26 cellular contexts compared by ENCODE assay signal in the genomic region with DNA sequence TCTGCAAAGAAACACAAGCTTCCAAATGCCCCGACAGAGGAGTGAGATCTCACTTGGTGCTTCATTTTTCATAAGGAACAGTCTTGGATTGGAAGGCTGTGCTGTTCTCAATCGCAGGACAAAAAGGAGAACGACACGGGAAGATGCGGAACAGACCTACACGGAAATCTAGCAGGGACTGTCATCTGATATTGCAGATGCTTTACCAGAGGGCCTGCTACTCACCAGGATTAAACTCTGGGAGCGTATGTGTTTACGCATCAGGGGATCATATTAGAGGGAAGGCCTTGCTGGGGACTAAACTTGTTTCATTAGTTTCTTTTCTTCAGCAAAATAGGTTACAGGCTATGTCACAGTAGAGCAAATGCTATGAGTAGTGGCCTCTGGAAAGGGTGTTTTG.
"Had no signal": no experiment of that assay in that cellular context is flagged by ENCODE, and none has a peak within 500 bp of the region (broad histone marks: within the 10 kb centered on the region; RNA-seq: fewer than 3 reads in every experiment).

No MANE protein-coding gene starts in this region.

- DNase-seq: activated CD4-positive, alpha-beta T cell treated with anti-CD3 and anti-CD28 coated beads for 48 hours; activated CD4-positive, alpha-beta T cell treated with anti-CD3 and anti-CD28 coated beads, Interleukin-2, amount 50 U/mL, for 4 hours; activated CD4-positive, CD25-positive, alpha-beta regulatory T cell treated with anti-CD3 and anti-CD28 coated beads, Interleukin-2, amount 50 U/mL, for 72 hours; activated CD8-positive, alpha-beta memory T cell treated with anti-CD3 and anti-CD28 coated beads, Interleukin-2, amount 10 ng/mL, durations not matched to agents 7 days and 5 days; activated CD8-positive, alpha-beta T cell treated with anti-CD3 and anti-CD28 coated beads, Interleukin-2, amount 10 ng/mL, durations not matched to agents 7 days and 5 days; activated effector memory CD4-positive, alpha-beta T cell treated with anti-CD3 and anti-CD28 coated beads, Interleukin-2, amount 50 U/mL, for 16 hours; activated naive CD4-positive, alpha-beta T cell treated with Interleukin-2 at 50 U/mL for 16 hours; activated naive CD8-positive, alpha-beta T cell treated with anti-CD3 and anti-CD28 coated beads, Interleukin-2, amount 50 U/mL, for 24 hours; activated T-cell treated with anti-CD3 and anti-CD28 coated beads, Interleukin-2, amount 50 U/mL, for 4 hours; amniotic stem cell; body of pancreas; KG1; NCI-H1048; NCI-H146; NCI-H187 treated with DMSO at 0.1 percent for 48 hours; NCI-H2107; NCI-H510A treated with DMSO at 0.1 percent for 48 hours; NCI-H748 treated with DMSO at 0.1 percent for 48 hours; Right ventricle myocardium superior; SJCRH30 had no signal

- H3K27ac Mint-ChIP-seq: activated CD8-positive, alpha-beta memory T cell treated with anti-CD3 and anti-CD28 coated beads, Interleukin-2, amount 10 ng/mL, durations not matched to agents 7 days and 5 days; activated CD8-positive, alpha-beta T cell treated with anti-CD3 and anti-CD28 coated beads, Interleukin-2, amount 10 ng/mL, durations not matched to agents 7 days and 5 days; activated naive CD4-positive, alpha-beta T cell treated with anti-CD3 and anti-CD28 coated beads, Interleukin-2, amount 50 U/mL, for 72 hours; activated naive CD8-positive, alpha-beta T cell treated with anti-CD3 and anti-CD28 coated beads, Interleukin-2, amount 50 U/mL, for 24 hours; IgD-negative memory B cell; T-helper 1 cell treated with Interleukin-12 subunit alpha and Interleukin-12 subunit beta and Interleukin-4 antibody, amounts not matched to agents 30 μg/mL and 1 μg/mL, for 36 hours; WTC11 had no signal

- H3K36me3 Mint-ChIP-seq: activated CD8-positive, alpha-beta memory T cell treated with anti-CD3 and anti-CD28 coated beads, Interleukin-2, amount 10 ng/mL, durations not matched to agents 7 days and 5 days; activated naive CD4-positive, alpha-beta T cell treated with anti-CD3 and anti-CD28 coated beads, Interleukin-2, amount 50 U/mL, for 72 hours; IgD-negative memory B cell had no signal

- H3K4me3 Mint-ChIP-seq: activated CD8-positive, alpha-beta memory T cell treated with anti-CD3 and anti-CD28 coated beads, Interleukin-2, amount 10 ng/mL, durations not matched to agents 7 days and 5 days; activated CD8-positive, alpha-beta T cell treated with anti-CD3 and anti-CD28 coated beads, Interleukin-2, amount 10 ng/mL, durations not matched to agents 7 days and 5 days; activated naive CD8-positive, alpha-beta T cell treated with anti-CD3 and anti-CD28 coated beads, Interleukin-2, amount 50 U/mL, for 24 hours; activated T-cell treated with anti-CD3 and anti-CD28 coated beads, Interleukin-2, amount 50 U/mL, for 4 hours; IgD-negative memory B cell; T-helper 1 cell treated with Interleukin-12 subunit alpha and Interleukin-12 subunit beta and Interleukin-4 antibody, amounts not matched to agents 30 μg/mL and 1 μg/mL, for 36 hours; WTC11 had no signal

- H3K4me1 ChIP-seq: ascending aorta, SJCRH30 had no signal

- H3K9me3 ChIP-seq: ascending aorta, body of pancreas, SJCRH30 had no signal

- H3K4me3 ChIP-seq: ascending aorta, body of pancreas, SJCRH30 had no signal

- H3K27ac ChIP-seq: ascending aorta, body of pancreas, RWPE1, SJCRH30 had no signal

- H3K36me3 ChIP-seq: ascending aorta, SJCRH30 had no signal

- H3K9me3 Mint-ChIP-seq: activated naive CD4-positive, alpha-beta T cell treated with anti-CD3 and anti-CD28 coated beads, Interleukin-2, amount 50 U/mL, for 72 hours; activated naive CD8-positive, alpha-beta T cell treated with anti-CD3 and anti-CD28 coated beads, Interleukin-2, amount 50 U/mL, for 24 hours; activated T-cell treated with anti-CD3 and anti-CD28 coated beads, Interleukin-2, amount 50 U/mL, for 4 hours; T-helper 1 cell treated with Interleukin-12 subunit alpha and Interleukin-12 subunit beta and Interleukin-4 antibody, amounts not matched to agents 30 μg/mL and 1 μg/mL, for 36 hours had no signal

- H3K4me1 Mint-ChIP-seq: activated CD8-positive, alpha-beta memory T cell treated with anti-CD3 and anti-CD28 coated beads, Interleukin-2, amount 10 ng/mL, durations not matched to agents 7 days and 5 days; activated naive CD8-positive, alpha-beta T cell treated with anti-CD3 and anti-CD28 coated beads, Interleukin-2, amount 50 U/mL, for 24 hours; IgD-negative memory B cell had no signal

- H3K27me3 ChIP-seq: ascending aorta, body of pancreas, SJCRH30 had no signal
